In genomic region chr10:47340613-47341170, GRCh38 we compare ENCODE assay signal across 8 cellular contexts. TPM values are rescaled to one million over a fixed set of nuclear protein-coding genes. Genes with fewer than 3 reads are reported as not detected.
A peak's percentile ranks its signal among the peaks of the same experiment; 100 is the strongest.
DNase-seq lines count a peak whose midpoint lies in the region; ATAC-seq and TF ChIP-seq lines count a peak whose summit lies in the region.

No MANE protein-coding gene starts in this region.

- H3K4me1 ChIP-seq in heart right ventricle (no peaks in the 10 kb centered on the region), sigmoid colon (peaks cover 0 to 6% (median 2%) of the 10 kb centered on the region in 4 donors)

- DNase-seq in CMK (ENCODE audit: low read depth) (peak; percentile 40), HCEC 1CT (peak; percentile 14), SK-MEL-5 (ENCODE audit: low read depth, low spot score) (peak; percentile 63), heart right ventricle (peak; percentile 46 to 54), sigmoid colon (no peak)
- peak; percentile 73 for DNase-seq in activated naive CD4-positive, alpha-beta T cell treated with anti-CD3 and anti-CD28 coated beads, Interleukin-2, amount 50 U/mL, for 16 hours

- peak; percentile 88 to 98 (median 94) for TF ChIP-seq CTCF in heart right ventricle (IDR thresholded peaks at IDR 0.05)
- peak in 3 of 4 experiments; percentile 78 to 89 (median 80) for TF ChIP-seq CTCF in sigmoid colon (IDR thresholded peaks at IDR 0.05)

- H3K9me3 ChIP-seq in heart right ventricle (no peaks in the 10 kb centered on the region), sigmoid colon (no peaks in the 10 kb centered on the region)

- H3K4me3 ChIP-seq in heart right ventricle (no peak overlapping the region), sigmoid colon (no peak overlapping the region)

- ATAC-seq in heart right ventricle = peak in 6 of 8 donors; percentile 29 to 71 (median 57)
- no peak for ATAC-seq in GM18867 (IDR thresholded peaks at IDR 0.05; ENCODE audit: unreplicated experiment)
- no peak for ATAC-seq in GM21367 (IDR thresholded peaks at IDR 0.05; ENCODE audit: unreplicated experiment)

- no peaks in the 10 kb centered on the region for H3K36me3 ChIP-seq in heart right ventricle
- H3K36me3 ChIP-seq in sigmoid colon = no peaks in the 10 kb centered on the region

- H3K27me3 ChIP-seq in heart right ventricle (peaks cover 0 to 18% (median 0%) of the 10 kb centered on the region in 7 donors), sigmoid colon (peaks cover 0 to 7% (median 0%) of the 10 kb centered on the region in 3 donors)

- intact Hi-C loops in heart right ventricle (cut with DNase I) (loop anchor here in 1 of 10 donors (1.0 kb wide), 1 partner anchor 316 kb away; no protein-coding TSS in a partner anchor), sigmoid colon (cut with DNase I) (no loop called here)

- no peak for TF ChIP-seq POLR2A in sigmoid colon (IDR thresholded peaks at IDR 0.05)

- TF ChIP-seq EP300 in sigmoid colon (IDR thresholded peaks at IDR 0.05) = no peak

- in situ Hi-C loops in SK-MEL-5 (cut with HindIII; ENCODE audit: low pct_unique_long_range_greater_than_20kb, low sequenced_read_pairs) = no loop called here

- 66 to 69% methylated on average over 5 of the region's 5 CpGs for WGBS in heart right ventricle, 2 donors
- 60 to 75% methylated on average over 5 of the region's 5 CpGs for WGBS in sigmoid colon, 2 donors

- H3K27ac ChIP-seq in heart right ventricle = no peak overlapping the region
- H3K27ac ChIP-seq in sigmoid colon = no peak overlapping the region

RNA-seq across cellular contexts. Expression of gene RBP3, which starts 7.5 kb away (rescaled TPM):
- total RNA-seq in SK-MEL-5 (2014; rRNA removed; shearing (Covaris generic)) = not detected in 2 replicates
- polyA plus RNA-seq in SK-MEL-5 (2015; cell fraction: cytosol; rRNA removed) = not detected in 2 replicates
- polyA plus RNA-seq in SK-MEL-5 (2015; cell fraction: nucleus; rRNA removed) = not detected in 2 replicates
- not detected for total RNA-seq in heart right ventricle
- not detected for polyA plus RNA-seq in heart right ventricle
- total RNA-seq in sigmoid colon = not detected
- not detected for polyA plus RNA-seq in sigmoid colon

RNA-seq across cellular contexts. Expression of gene GDF2, which starts 18.4 kb away (rescaled TPM):
- total RNA-seq in SK-MEL-5 (2014; rRNA removed; shearing (Covaris generic)) = not detected in 2 replicates
- not detected in 2 replicates for polyA plus RNA-seq in SK-MEL-5 (2015; cell fraction: cytosol; rRNA removed)
- not detected in 2 replicates for polyA plus RNA-seq in SK-MEL-5 (2015; cell fraction: nucleus; rRNA removed)
- not detected for total RNA-seq in heart right ventricle
- not detected for polyA plus RNA-seq in heart right ventricle
- total RNA-seq in sigmoid colon = not detected
- not detected for polyA plus RNA-seq in sigmoid colon

RNA-seq across cellular contexts. Expression of gene GDF10, which starts 40.7 kb away (rescaled TPM):
- not detected in 2 replicates for total RNA-seq in SK-MEL-5 (2014; rRNA removed; shearing (Covaris generic))
- polyA plus RNA-seq in SK-MEL-5 (2015; cell fraction: cytosol; rRNA removed) = not detected in 2 replicates
- polyA plus RNA-seq in SK-MEL-5 (2015; cell fraction: nucleus; rRNA removed) = not detected in 2 replicates
- total RNA-seq in heart right ventricle (1 to 10 TPM in 2 of 10 donors, under 1 TPM in 8; 0.10 to 1.6 (median 0.36) TPM), sigmoid colon (10 to 100 TPM in 1 of 4 donors, 1 to 10 TPM in 3; 3.8 to 11.9 (median 4.9) TPM)
- polyA plus RNA-seq in heart right ventricle (under 1 TPM; 0.37 to 0.52 TPM), sigmoid colon (under 1 TPM in 1 of 3 donors, not detected in 2; 0.67 TPM)

RNA-seq across cellular contexts. Expression of gene ZNF488, which starts 43.4 kb away (rescaled TPM):
- total RNA-seq in SK-MEL-5 (2014; rRNA removed; shearing (Covaris generic)) = not detected in 2 replicates
- 0.05 and 0.46 TPM in 2 replicates for polyA plus RNA-seq in SK-MEL-5 (2015; cell fraction: cytosol; rRNA removed)
- 0.05 and 0.19 TPM in 2 replicates for polyA plus RNA-seq in SK-MEL-5 (2015; cell fraction: nucleus; rRNA removed)
- under 1 TPM in 4 of 10 donors, not detected in 6; 0.05 to 0.14 (median 0.11) TPM for total RNA-seq in heart right ventricle
- polyA plus RNA-seq in heart right ventricle = under 1 TPM in 1 of 2 donors, not detected in 1; 0.06 TPM
- total RNA-seq in sigmoid colon = under 1 TPM in 1 of 4 donors, not detected in 3; 0.16 TPM
- under 1 TPM; 0.60 to 0.82 (median 0.69) TPM for polyA plus RNA-seq in sigmoid colon

Comparison
In these comparisons a context has a peak if more than half of its experiments do, and no peak if none do; other contexts are left out.
1. ATAC-seq: peak in heart right ventricle (6 of 8); none in GM18867 (single experiment) and GM21367 (single experiment).